8 cellular contexts compared by ENCODE assay signal in genomic region chr17:81511550-81511799, GRCh38. TPM values are rescaled to one million over a fixed set of nuclear protein-coding genes. Genes with fewer than 3 reads are reported as not detected.
DNase-seq lines count a peak whose midpoint lies in the region; ATAC-seq, FAIRE-seq and TF ChIP-seq lines count a peak whose summit lies in the region.

No MANE protein-coding gene starts in this region.

- FAIRE-seq in A549 (lab: Jason Lieb, UNC) (no peak), bronchial epithelial cell (lab: Jason Lieb, UNC) (no peak)

- peak overlapping the region; percentile 98 for H3K9ac ChIP-seq in IMR-90 (ENCODE audit: low read depth, low read length)

- peak overlapping the region; percentile 75 for H2AFZ ChIP-seq in IMR-90 (replicated peaks; ENCODE audit: low read length, poor library complexity)

- POLR2A ChIA-PET in A549 (lab: Yijun Ruan, JAX) = interaction anchor here (1.4 to 2.1 kb wide), 2 partner anchors 41 to 89 kb away, joined by 3 to 7 read pairs; partner anchors contain the start of gene FAAP100
- POLR2A ChIA-PET in IMR-90 (lab: Charles Lee; ENCODE audit: unreplicated experiment) = interaction anchor here (0.6 to 1.1 kb wide), 4 partner anchors 11 to 37 kb away, joined by 3 to 4 read pairs (median 3); no protein-coding TSS in a partner anchor

- H3K79me1 ChIP-seq in IMR-90 (ENCODE audit: low read depth in 1 of 2, low read length in 2 of 2) = peaks cover 0 to 49% of the 10 kb centered on the region in 2 experiments; a peak in 2 of 4 replicates

- no peak overlapping the region for H2BK20ac ChIP-seq in IMR-90 (ENCODE audit: low read depth, low read length)

- no peak overlapping the region for H2AK5ac ChIP-seq in IMR-90 (ENCODE audit: low read depth, low read length)

- H3K56ac ChIP-seq in IMR-90 (ENCODE audit: extremely low read depth, insufficient read depth, low read length) = peak overlapping the region; percentile 88

- TF ChIP-seq EP300 in A549 (IDR thresholded peaks at IDR 0.05) = no peak

- H2BK15ac ChIP-seq in IMR-90 (ENCODE audit: low read depth, low read length) = no peak overlapping the region

- ATAC-seq in A549 = no peak
- ATAC-seq in IMR-90 (ENCODE audit: low read depth) = no peak
- ATAC-seq in mucosa of descending colon = no peak
- ATAC-seq in GM21825 (IDR thresholded peaks at IDR 0.05; ENCODE audit: unreplicated experiment) = no peak
- no peak for ATAC-seq in GM18873 (IDR thresholded peaks at IDR 0.05; ENCODE audit: low FRiP score, unreplicated experiment)

- peak overlapping the region; percentile 82 for H3K4me2 ChIP-seq in A549
- H3K4me2 ChIP-seq in IMR-90 (ENCODE audit: low read depth, low read length) = peak overlapping the region; percentile 70

- intact Hi-C loops in IMR-90 (cut with micrococcal nuclease) = no loop called here
- intact Hi-C loops in mucosa of descending colon (cut with DNase I, micrococcal nuclease) = loop anchor here in 1 of 2 donors (10.0 kb wide), 1 partner anchor 117 kb away; the partner anchor contains the start of gene BAHCC1

- no TSS peak for BruUV-seq in IMR-90 (replicated peaks; lab: Mats Ljungman, UMichigan)

- H3K4me3 ChIP-seq in A549 (peak overlapping the region; percentile 83), IMR-90 (ENCODE audit: insufficient read depth, low read depth, low read length) (peak overlapping the region; percentile 79), bronchial epithelial cell (ENCODE audit: low read depth, low read length) (peak overlapping the region; percentile 98), mucosa of descending colon (peak overlapping the region; percentile 98)

- peak overlapping the region; percentile 69 for H3K4ac ChIP-seq in IMR-90 (ENCODE audit: low read depth, low read length)

- H4K5ac ChIP-seq in IMR-90 (ENCODE audit: low read depth, low read length) = no peak overlapping the region

- H3K14ac ChIP-seq in IMR-90 (replicated peaks; ENCODE audit: low read depth, low read length) = peak overlapping the region; percentile 93

- H2BK5ac ChIP-seq in IMR-90 (ENCODE audit: low read depth, low read length, poor library complexity, severe bottlenecking) = peak overlapping the region; percentile 75

- TF ChIP-seq RAD21 in A549 (conservative IDR thresholded peaks at IDR 0.05 in 1 of 2, IDR thresholded peaks at IDR 0.05 in 1 of 2) (no peak), IMR-90 (IDR thresholded peaks at IDR 0.05; ENCODE audit: low read length) (no peak)

- no peak for TF ChIP-seq CTCF in A549 (IDR thresholded peaks at IDR 0.05)
- no peak for TF ChIP-seq CTCF in IMR-90 (conservative IDR thresholded peaks at IDR 0.05; ENCODE audit: low read depth, low read length)
- no peak for TF ChIP-seq CTCF in bronchial epithelial cell (IDR thresholded peaks at IDR 0.05; ENCODE audit: insufficient read depth, low read length, severe bottlenecking)
- TF ChIP-seq CTCF in mucosa of descending colon (IDR thresholded peaks at IDR 0.05) = no peak

- H3K27ac ChIP-seq in A549 (peak overlapping the region; percentile 99), IMR-90 (ENCODE audit: insufficient read depth, low read length) (peak overlapping the region; percentile 89)

- no peak overlapping the region for H4K91ac ChIP-seq in IMR-90 (ENCODE audit: insufficient read depth, low read depth, low read length)

- CTCF ChIA-PET in A549 (lab: Yijun Ruan, JAX) (interaction anchor here (1.3 to 2.4 kb wide), 4 partner anchors 109 to 258 kb away, joined by 5 to 7 read pairs (median 6); no protein-coding TSS in a partner anchor), IMR-90 (lab: Yijun Ruan, JAX) (no interaction called here)

- WGBS in A549 (ENCODE audit: missing lambda C conversion rate) = 3% methylated on average over 10 of the region's 10 CpGs
- 0% methylated on average over 1 of the region's 10 CpGs; no CpG with 5 or more reads in 1 of the 2 experiments for WGBS in IMR-90 (ENCODE audit: extremely low coverage in 2 of 2, insufficient read length in 1 of 2), 2 experiments

- no peak overlapping the region for H4K8ac ChIP-seq in IMR-90 (ENCODE audit: low read depth in 2 of 2, low read length in 2 of 2)

- H3K36me3 ChIP-seq in IMR-90 (ENCODE audit: control insufficient read depth, insufficient read depth, low read length) (peaks cover 37% of the 10 kb centered on the region), bronchial epithelial cell (ENCODE audit: control insufficient read depth, insufficient read depth, low read length) (peaks cover 20% of the 10 kb centered on the region), mucosa of descending colon (ENCODE audit: low read depth) (no peaks in the 10 kb centered on the region)

- H3K4me1 ChIP-seq in A549 (peaks cover 16% of the 10 kb centered on the region), IMR-90 (ENCODE audit: control insufficient read depth, insufficient read depth, low read length) (peaks cover 4% of the 10 kb centered on the region), mucosa of descending colon (ENCODE audit: low read depth) (peaks cover 24% of the 10 kb centered on the region)

- TF ChIP-seq POLR2A in A549 (IDR thresholded peaks at IDR 0.05; ENCODE audit: low read length) (no peak), IMR-90 (IDR thresholded peaks at IDR 0.05; ENCODE audit: low read depth, low read length) (no peak)

- peaks cover 63% of the 10 kb centered on the region for H4K20me1 ChIP-seq in IMR-90 (ENCODE audit: insufficient read depth, low read length)

- H3K23ac ChIP-seq in IMR-90 (ENCODE audit: low read depth, low read length) = peak overlapping the region; percentile 86

- H3K9me3 ChIP-seq in A549 (no peaks in the 10 kb centered on the region), IMR-90 (ENCODE audit: control insufficient read depth, insufficient read depth, low read length) (no peaks in the 10 kb centered on the region), mucosa of descending colon (no peaks in the 10 kb centered on the region)

- in situ Hi-C loops in IMR-90 (cut with MboI; ENCODE audit: low sequenced_read_pairs) = no loop called here

- H3K18ac ChIP-seq in IMR-90 (ENCODE audit: low read depth, low read length) = no peak overlapping the region; the same call in 1 of the 2 replicates

- DNase-seq in A549 (ENCODE audit: low read depth in 1 of 2, low spot score in 1 of 2) = no peak
- DNase-seq in IMR-90 = peak; percentile 35
- no peak for DNase-seq in bronchial epithelial cell (ENCODE audit: low read depth)
- no peak for DNase-seq in mucosa of descending colon
- DNase-seq in DMS53 treated with DMSO at 0.1 percent for 48 hours (lab: John Stamatoyannopoulos, UW; ENCODE audit: unreplicated experiment) = no peak
- DNase-seq in stimulated activated CD4-positive, alpha-beta T cell treated with anti-CD3 and anti-CD28 coated beads, Interleukin-2, amount 100 ng/mL, for 24 hours = no peak

- H3K27me3 ChIP-seq in IMR-90 (ENCODE audit: control insufficient read depth, insufficient read depth, low read length) (no peaks in the 10 kb centered on the region), bronchial epithelial cell (ENCODE audit: control insufficient read depth, insufficient read depth, low read length) (no peaks in the 10 kb centered on the region)

- dilution Hi-C loops in IMR-90 (cut with HindIII; ENCODE audit: low sequenced_read_pairs, unreplicated experiment) = no loop called here

- no peaks in the 10 kb centered on the region for H3K9me1 ChIP-seq in IMR-90 (ENCODE audit: insufficient read depth, low read length)

- H2BK120ac ChIP-seq in IMR-90 (ENCODE audit: low read depth, low read length) = no peak overlapping the region

- peak overlapping the region; percentile 85 for H2AK9ac ChIP-seq in IMR-90 (replicated peaks; ENCODE audit: low read depth, low read length, poor library complexity)

TF ChIP-seq in A549, 52 proteins besides CTCF, POLR2A, EP300 and RAD21 (continues in another document):
- TF ChIP-seq RNF2 (IDR thresholded peaks at IDR 0.05; ENCODE audit: borderline replicate concordance, low read depth) = 0 out of 2 replicates have a peak, but pooled peaks have one; percentile 8

TF ChIP-seq in IMR-90, 13 proteins besides CTCF, POLR2A, EP300 and RAD21 (continues in another document):
- TF ChIP-seq CEBPB (IDR thresholded peaks at IDR 0.05; ENCODE audit: low read depth, low read length) = no peak

RNA-seq across cellular contexts. Expression of gene ACTG1, which starts 1.1 kb away (rescaled TPM):
- polyA plus RNA-seq in A549 (2011; rRNA removed) (2,042 and 2,306 TPM in 2 replicates), A549 (2017; fragmentation: RNase III; extraction: RNeasy Plus Mini Kit Qiagen cat#74134 plus additional on column Dnase treatment) (7,182 to 8,782 TPM (median 7,263 TPM) in 3 replicates), IMR-90 (2012; rRNA removed) (10,271 and 10,907 TPM in 2 replicates)
- polyA plus RNA-seq in A549 (2012; cell fraction: cytosol; rRNA removed) = 14,539 and 15,776 TPM in 2 replicates
- polyA plus RNA-seq in A549 (2012; cell fraction: nucleus; rRNA removed) = 26,089 and 28,335 TPM in 2 replicates
- polyA minus RNA-seq in A549 (2011; rRNA and poly(A)+ RNA removed) = 2,054 and 3,772 TPM in 2 replicates
- total RNA-seq in IMR-90 (2012; rRNA removed) (12,144 and 15,732 TPM in 2 replicates), bronchial epithelial cell (2,981 and 3,623 TPM in 2 replicates), mucosa of descending colon (1,000 to 10,000 TPM; 1,922 to 4,060 (median 3,184) TPM)
- polyA plus RNA-seq in IMR-90 (2012; cell fraction: cytosol; rRNA removed) = 46,606 and 47,328 TPM in 2 replicates
- polyA plus RNA-seq in IMR-90 (2012; cell fraction: nucleus; rRNA removed; ENCODE audit: low replicate concordance) = 8,917 and 28,399 TPM in 2 replicates

RNA-seq across cellular contexts. Expression of gene FSCN2, which starts 16.7 kb away (rescaled TPM):
- 0.84 and 1.2 TPM in 2 replicates for polyA plus RNA-seq in A549 (2011; rRNA removed)
- polyA plus RNA-seq in A549 (2012; cell fraction: cytosol; rRNA removed) = 0.74 and 1.1 TPM in 2 replicates
- polyA plus RNA-seq in A549 (2012; cell fraction: nucleus; rRNA removed) = 7.5 and 8.3 TPM in 2 replicates
- 1.3 to 1.7 TPM (median 1.3 TPM) in 3 replicates for polyA plus RNA-seq in A549 (2017; fragmentation: RNase III; extraction: RNeasy Plus Mini Kit Qiagen cat#74134 plus additional on column Dnase treatment)
- 3.6 and 3.7 TPM in 2 replicates for polyA minus RNA-seq in A549 (2011; rRNA and poly(A)+ RNA removed)
- 0.18 and 0.28 TPM in 2 replicates for total RNA-seq in IMR-90 (2012; rRNA removed)
- polyA plus RNA-seq in IMR-90 (2012; rRNA removed) = 0.84 and 1.1 TPM in 2 replicates
- 0.22 and 0.96 TPM in 2 replicates for polyA plus RNA-seq in IMR-90 (2012; cell fraction: cytosol; rRNA removed)
- polyA plus RNA-seq in IMR-90 (2012; cell fraction: nucleus; rRNA removed; ENCODE audit: low replicate concordance) = 2.6 and 6.7 TPM in 2 replicates
- total RNA-seq in bronchial epithelial cell = 1.2 and 1.3 TPM in 2 replicates
- 1 to 10 TPM; 1.6 to 4.0 (median 2.5) TPM for total RNA-seq in mucosa of descending colon

RNA-seq across cellular contexts. Expression of gene FAAP100, which starts 40.7 kb away (rescaled TPM):
- polyA plus RNA-seq in A549 (2011; rRNA removed) (5.4 and 7.2 TPM in 2 replicates), A549 (2017; fragmentation: RNase III; extraction: RNeasy Plus Mini Kit Qiagen cat#74134 plus additional on column Dnase treatment) (16.2 to 17.7 TPM (median 16.8 TPM) in 3 replicates), IMR-90 (2012; rRNA removed) (24.8 and 27.5 TPM in 2 replicates)
- polyA plus RNA-seq in A549 (2012; cell fraction: cytosol; rRNA removed) = 17.3 and 25.1 TPM in 2 replicates
- 52.4 and 75.7 TPM in 2 replicates for polyA plus RNA-seq in A549 (2012; cell fraction: nucleus; rRNA removed)
- 7.8 and 10.0 TPM in 2 replicates for polyA minus RNA-seq in A549 (2011; rRNA and poly(A)+ RNA removed)
- total RNA-seq in IMR-90 (2012; rRNA removed) (7.5 and 7.9 TPM in 2 replicates), bronchial epithelial cell (10.5 and 12.8 TPM in 2 replicates), mucosa of descending colon (10 to 100 TPM; 23.2 to 28.9 (median 25.0) TPM)
- polyA plus RNA-seq in IMR-90 (2012; cell fraction: cytosol; rRNA removed) = 14.4 and 23.9 TPM in 2 replicates
- polyA plus RNA-seq in IMR-90 (2012; cell fraction: nucleus; rRNA removed; ENCODE audit: low replicate concordance) = 48.3 and 135 TPM in 2 replicates
